ENCODE assay signal across 11 cellular contexts in genomic region chr14:104001003-104001402, GRCh38. TPM values are rescaled to one million over a fixed set of nuclear protein-coding genes. Genes with fewer than 3 reads are reported as not detected.
DNase-seq lines count a peak whose midpoint lies in the region; ATAC-seq and TF ChIP-seq lines count a peak whose summit lies in the region.
"Had no signal": no experiment of that assay in that cellular context is flagged by ENCODE, and none has a peak within 500 bp of the region (broad histone marks: within the 10 kb centered on the region; RNA-seq: fewer than 3 reads in every experiment).

No MANE protein-coding gene starts in this region.

- TF ChIP-seq CTCF in OCI-LY1 (IDR thresholded peaks at IDR 0.05; ENCODE audit: low read length) = peak; percentile 61

- CTCF ChIA-PET in activated CD8-positive, alpha-beta memory T cell treated with anti-CD3 and anti-CD28 coated beads, Interleukin-2, amount 10 ng/mL, durations not matched to agents 7 days and 5 days (lab: Charles Lee) = interaction anchor here (1.1 to 2.5 kb wide), 2 partner anchors 11 to 100 kb away, joined by 4 to 10 read pairs; no protein-coding TSS in a partner anchor

- H2AFZ ChIP-seq in OCI-LY1 (ENCODE audit: low read length) = no peak overlapping the region

- H3K27me3 ChIP-seq in OCI-LY1 (ENCODE audit: insufficient read depth, low read length) = peaks cover 7% of the 10 kb centered on the region; the same call in 1 of the 2 replicates
- H3K27me3 ChIP-seq: left lung had no signal

- H3K9me2 ChIP-seq in OCI-LY1 (ENCODE audit: low read depth, low read length) = no peaks in the 10 kb centered on the region

- H3K27ac Mint-ChIP-seq in activated CD8-positive, alpha-beta memory T cell treated with anti-CD3 and anti-CD28 coated beads, Interleukin-2, amount 10 ng/mL, durations not matched to agents 7 days and 5 days = no peak overlapping the region

- H3K4me3 Mint-ChIP-seq in activated CD8-positive, alpha-beta memory T cell treated with anti-CD3 and anti-CD28 coated beads, Interleukin-2, amount 10 ng/mL, durations not matched to agents 7 days and 5 days = no peak overlapping the region

- no peak overlapping the region for H3K4me3 ChIP-seq in OCI-LY1 (ENCODE audit: low read depth, low read length, poor library complexity, severe bottlenecking)
- H3K4me3 ChIP-seq: left lung, thoracic aorta had no signal

- no peaks in the 10 kb centered on the region for H4K20me1 ChIP-seq in OCI-LY1 (ENCODE audit: insufficient read depth, low read length)

- no peaks in the 10 kb centered on the region for H3F3A ChIP-seq in OCI-LY1 (ENCODE audit: insufficient read depth, low read length)

- no peaks in the 10 kb centered on the region for H3K9me3 Mint-ChIP-seq in activated CD8-positive, alpha-beta memory T cell treated with anti-CD3 and anti-CD28 coated beads, Interleukin-2, amount 10 ng/mL, durations not matched to agents 7 days and 5 days (ENCODE audit: low read depth)

- DNase-seq in activated CD8-positive, alpha-beta memory T cell treated with anti-CD3 and anti-CD28 coated beads, Interleukin-2, amount 10 ng/mL, durations not matched to agents 7 days and 5 days = no peak
- no peak for DNase-seq in activated CD8-positive, alpha-beta memory T cell treated with anti-CD3 and anti-CD28 coated beads for 24 hours
- peak; percentile 9 to 14 for DNase-seq in dermis microvascular lymphatic vessel endothelial cell (ENCODE audit: low read depth in 2 of 2)
- peak; percentile 39 for DNase-seq in stimulated activated CD8-positive, alpha-beta memory T cell treated with anti-CD3 and anti-CD28 coated beads, Interleukin-4, amount 100 ng/mL, for 48 hours
- DNase-seq in NCI-H128 (lab: John Stamatoyannopoulos, UW; ENCODE audit: unreplicated experiment) = no peak
- no peak for DNase-seq in DMS79 (lab: John Stamatoyannopoulos, UW)
- no peak for DNase-seq in GF-D8 (lab: John Stamatoyannopoulos, UW)
- DNase-seq: left lung, NCI-H446 treated with DMSO at 0.1 percent for 48 hours had no signal

- H3K4me1 Mint-ChIP-seq in activated CD8-positive, alpha-beta memory T cell treated with anti-CD3 and anti-CD28 coated beads, Interleukin-2, amount 10 ng/mL, durations not matched to agents 7 days and 5 days = peaks cover 4% of the 10 kb centered on the region

- H3K4me2 ChIP-seq in OCI-LY1 (ENCODE audit: low read length) = no peak overlapping the region

- H3K36me3 Mint-ChIP-seq in activated CD8-positive, alpha-beta memory T cell treated with anti-CD3 and anti-CD28 coated beads, Interleukin-2, amount 10 ng/mL, durations not matched to agents 7 days and 5 days = no peaks in the 10 kb centered on the region

- no peak overlapping the region for H3K9ac ChIP-seq in OCI-LY1 (ENCODE audit: low read length)

- H3K79me2 ChIP-seq in OCI-LY1 (ENCODE audit: insufficient read depth, low read length) = no peaks in the 10 kb centered on the region

- no peaks in the 10 kb centered on the region for H3K36me3 ChIP-seq in OCI-LY1 (ENCODE audit: insufficient read depth, low read length)
- H3K36me3 ChIP-seq: left lung, thoracic aorta had no signal

- H3K9me3 ChIP-seq in OCI-LY1 (ENCODE audit: low read length) = no peaks in the 10 kb centered on the region
- H3K9me3 ChIP-seq: left lung, thoracic aorta had no signal

- no peaks in the 10 kb centered on the region for H3K4me1 ChIP-seq in OCI-LY1 (ENCODE audit: insufficient read depth, low read length, severe bottlenecking)
- H3K4me1 ChIP-seq: left lung had no signal

- peaks cover 21% of the 10 kb centered on the region for H3K27me3 Mint-ChIP-seq in activated CD8-positive, alpha-beta memory T cell treated with anti-CD3 and anti-CD28 coated beads, Interleukin-2, amount 10 ng/mL, durations not matched to agents 7 days and 5 days

- H3K27ac ChIP-seq in OCI-LY1 (ENCODE audit: low read depth, low read length, poor library complexity, severe bottlenecking) = no peak overlapping the region
- H3K27ac ChIP-seq: left lung had no signal

- peak; percentile 63 for ATAC-seq in activated CD8-positive, alpha-beta memory T cell treated with anti-CD3 and anti-CD28 coated beads, Interleukin-2, amount 10 ng/mL, durations not matched to agents 7 days and 5 days
- ATAC-seq: left lung had no signal

RNA-seq across cellular contexts. Expression of gene RD3L, which starts 58.7 kb away (rescaled TPM):
- not detected for total RNA-seq in activated CD8-positive, alpha-beta memory T cell treated with anti-CD3 and anti-CD28 coated beads, Interleukin-2, amount 10 ng/mL, durations not matched to agents 7 days and 5 days
- total RNA-seq in dermis microvascular lymphatic vessel endothelial cell = not detected in 2 replicates
- total RNA-seq: left lung, thoracic aorta had no signal

Comparison
In these comparisons a context has a peak if more than half of its experiments do, and no peak if none do; other contexts are left out.
1. DNase-seq: peak in dermis microvascular lymphatic vessel endothelial cell (2 of 2) and stimulated activated CD8-positive, alpha-beta memory T cell treated with anti-CD3 and anti-CD28 coated beads, Interleukin-4, amount 100 ng/mL, for 48 hours (single experiment); none in activated CD8-positive, alpha-beta memory T cell treated with anti-CD3 and anti-CD28 coated beads, Interleukin-2, amount 10 ng/mL, durations not matched to agents 7 days and 5 days (single experiment), activated CD8-positive, alpha-beta memory T cell treated with anti-CD3 and anti-CD28 coated beads for 24 hours (single experiment), NCI-H128 (single experiment), DMS79 (single experiment) and GF-D8 (single experiment).